In the genomic region with DNA sequence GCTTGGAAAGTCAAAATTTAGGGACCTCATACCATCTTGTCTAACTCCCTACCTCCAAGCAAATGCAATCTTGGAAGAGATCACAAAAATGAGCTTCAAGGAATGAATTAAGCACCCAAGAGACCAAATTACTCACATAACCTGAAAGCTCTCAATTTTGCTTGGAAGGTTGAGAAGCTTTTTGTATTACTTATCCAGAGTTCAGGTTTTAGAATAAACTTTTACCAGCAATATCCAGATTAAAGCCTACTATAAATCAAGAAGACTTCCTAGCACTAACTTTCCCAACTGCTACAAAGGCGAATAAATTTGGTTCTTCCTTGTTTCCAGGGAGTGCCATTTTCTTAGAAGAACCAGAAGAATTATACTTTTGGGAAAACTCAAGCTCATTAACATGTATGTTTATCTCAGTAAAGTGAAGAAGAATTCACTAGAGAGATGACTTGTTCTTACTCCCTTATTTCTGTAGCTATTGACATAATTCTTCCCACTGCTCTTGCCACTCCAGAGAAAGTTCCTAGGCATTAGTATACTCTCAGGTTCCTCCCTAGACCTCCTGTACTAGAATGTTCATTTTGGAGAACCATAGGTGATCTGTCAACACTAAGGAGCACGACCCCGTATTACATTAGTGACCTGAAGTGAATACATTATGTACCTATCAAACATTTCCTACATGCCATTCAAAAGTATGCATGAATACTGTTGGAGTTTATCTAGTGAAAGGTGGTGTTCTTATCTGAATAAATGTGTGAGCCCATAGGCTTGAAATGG, we compare ENCODE assay signal across 1 cellular context.
TF ChIP-seq lines count a peak whose summit lies in the region.

No MANE protein-coding gene starts in this region.

TF ChIP-seq in endothelial cell of umbilical vein, 7 proteins besides CTCF, POLR2A, EP300 and RAD21 (continued from another document):
- TF ChIP-seq FOS (IDR thresholded peaks at IDR 0.05; ENCODE audit: borderline replicate concordance, insufficient read depth, low read length) (no peak), MYC (IDR thresholded peaks at IDR 0.05; ENCODE audit: low read depth, low read length) (no peak), GATA2 (IDR thresholded peaks at IDR 0.05; ENCODE audit: insufficient read depth, insufficient read length, low read depth, low read length) (no peak), JUN (IDR thresholded peaks at IDR 0.05; ENCODE audit: borderline replicate concordance, insufficient read depth, insufficient read length, low read depth) (no peak)
